In the genomic region with DNA sequence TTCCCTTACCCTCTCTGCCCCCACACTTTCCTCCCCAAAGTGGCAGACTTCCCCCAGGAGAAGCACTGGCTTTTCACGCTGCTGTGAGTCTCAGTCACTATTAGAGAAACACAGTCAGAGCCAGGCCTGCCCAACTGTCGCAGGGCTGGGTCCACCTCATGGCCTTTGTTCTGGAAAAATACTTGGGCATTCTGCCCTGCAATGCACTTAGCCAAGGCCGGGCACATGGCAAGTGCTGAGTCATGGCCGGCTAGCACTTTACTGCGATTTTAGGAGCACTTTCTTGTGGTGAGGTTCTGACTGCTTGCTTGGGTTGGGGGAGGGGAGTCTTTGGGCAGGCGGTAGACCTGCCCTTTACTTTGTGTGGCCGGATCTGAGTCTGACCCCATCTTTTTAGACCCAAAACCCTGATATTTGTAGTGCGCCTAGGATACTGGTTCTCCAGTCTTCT, we compare ENCODE assay signal across 1 cellular context.
TF ChIP-seq lines count a peak whose summit lies in the region.

No MANE protein-coding gene starts in this region.

TF ChIP-seq in K562, 482 proteins besides CTCF, POLR2A, EP300 and RAD21 (continues in another document):
- TF ChIP-seq ZNF174 (CRISPR knock-in tag; IDR thresholded peaks at IDR 0.05) (no peak), MIER1 (IDR thresholded peaks at IDR 0.05; ENCODE audit: low read depth) (no peak), C11orf30 (IDR thresholded peaks at IDR 0.05; ENCODE audit: low read depth) (peak; percentile 93), SNRNP70 (optimal IDR thresholded peaks at IDR 0.05; ENCODE audit: low read depth, low read length) (no peak), NEUROD1 (IDR thresholded peaks at IDR 0.05; ENCODE audit: borderline replicate concordance, low read depth, low read length, partially characterized antibody) (peak; percentile 23), ESRRB (CRISPR knock-in tag; IDR thresholded peaks at IDR 0.05; ENCODE audit: borderline replicate concordance) (no peak), ZNF644 (tag; IDR thresholded peaks at IDR 0.05; ENCODE audit: low read depth) (peak; percentile 49; the same call in 1 of the 2 replicates), CTBP1 (IDR thresholded peaks at IDR 0.05; ENCODE audit: borderline replicate concordance) (peak; percentile 23; the same call in 1 of the 2 replicates), ARID1B (IDR thresholded peaks at IDR 0.05) (peak; percentile 47), COPS2 (conservative IDR thresholded peaks at IDR 0.05) (no peak), MAFF (IDR thresholded peaks at IDR 0.05; ENCODE audit: low read length) (peak; percentile 91), SMARCE1 (IDR thresholded peaks at IDR 0.05) (peak; percentile 52; the same call in 1 of the 2 replicates), FOXM1 (IDR thresholded peaks at IDR 0.05; ENCODE audit: low read depth) (no peak), FOXM1 (CRISPR knock-in tag; IDR thresholded peaks at IDR 0.05; ENCODE audit: low read depth) (no peak), RCOR1 (IDR thresholded peaks at IDR 0.05; ENCODE audit: borderline replicate concordance in 1 of 2, low read depth in 2 of 2, low read length in 2 of 2) (0 out of 4 replicates have a peak, but pooled peaks of 1 of the 2 experiments have one; percentile 13), FIP1L1 (IDR thresholded peaks at IDR 0.05; ENCODE audit: low read depth, low read length, poor library complexity, severe bottlenecking) (no peak), MAFK (IDR thresholded peaks at IDR 0.05; ENCODE audit: low read length) (peak; percentile 87), TEAD4 (IDR thresholded peaks at IDR 0.05; ENCODE audit: low read length) (no peak), TEAD4 (CRISPR knock-in tag; IDR thresholded peaks at IDR 0.05; ENCODE audit: borderline replicate concordance) (peak; percentile 46; the same call in 1 of the 2 replicates), NR1H2 (CRISPR knock-in tag; IDR thresholded peaks at IDR 0.05) (no peak), SMAD2 (IDR thresholded peaks at IDR 0.05; ENCODE audit: low read depth, low read length) (no peak), RNF2 (IDR thresholded peaks at IDR 0.05) (0 out of 2 replicates have a peak, but pooled peaks have one; percentile 31), ZBTB8A (IDR thresholded peaks at IDR 0.05; ENCODE audit: partially characterized antibody) (no peak), RFX7 (CRISPR knock-in tag; IDR thresholded peaks at IDR 0.05) (no peak), NFIC (IDR thresholded peaks at IDR 0.05) (0 out of 2 replicates have a peak, but pooled peaks have one; percentile 6), TCF7L2 (IDR thresholded peaks at IDR 0.05; ENCODE audit: low read depth, low read length) (0 out of 2 replicates have a peak, but pooled peaks have one; percentile 11), ZNF766 (CRISPR knock-in tag; conservative IDR thresholded peaks at IDR 0.05) (peak; percentile 75; the same call in 1 of the 2 replicates), EP400 (IDR thresholded peaks at IDR 0.05) (peak; percentile 57), PHF20 (IDR thresholded peaks at IDR 0.05; ENCODE audit: partially characterized antibody) (no peak)
- TF ChIP-seq, protein P1, sequence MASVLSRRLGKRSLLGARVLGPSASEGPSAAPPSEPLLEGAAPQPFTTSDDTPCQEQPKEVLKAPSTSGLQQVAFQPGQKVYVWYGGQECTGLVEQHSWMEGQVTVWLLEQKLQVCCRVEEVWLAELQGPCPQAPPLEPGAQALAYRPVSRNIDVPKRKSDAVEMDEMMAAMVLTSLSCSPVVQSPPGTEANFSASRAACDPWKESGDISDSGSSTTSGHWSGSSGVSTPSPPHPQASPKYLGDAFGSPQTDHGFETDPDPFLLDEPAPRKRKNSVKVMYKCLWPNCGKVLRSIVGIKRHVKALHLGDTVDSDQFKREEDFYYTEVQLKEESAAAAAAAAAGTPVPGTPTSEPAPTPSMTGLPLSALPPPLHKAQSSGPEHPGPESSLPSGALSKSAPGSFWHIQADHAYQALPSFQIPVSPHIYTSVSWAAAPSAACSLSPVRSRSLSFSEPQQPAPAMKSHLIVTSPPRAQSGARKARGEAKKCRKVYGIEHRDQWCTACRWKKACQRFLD (CRISPR knock-in tag; IDR thresholded peaks at IDR 0.05): 0 out of 2 replicates have a peak, but pooled peaks have one; percentile 57
- TF ChIP-seq, protein P2, sequence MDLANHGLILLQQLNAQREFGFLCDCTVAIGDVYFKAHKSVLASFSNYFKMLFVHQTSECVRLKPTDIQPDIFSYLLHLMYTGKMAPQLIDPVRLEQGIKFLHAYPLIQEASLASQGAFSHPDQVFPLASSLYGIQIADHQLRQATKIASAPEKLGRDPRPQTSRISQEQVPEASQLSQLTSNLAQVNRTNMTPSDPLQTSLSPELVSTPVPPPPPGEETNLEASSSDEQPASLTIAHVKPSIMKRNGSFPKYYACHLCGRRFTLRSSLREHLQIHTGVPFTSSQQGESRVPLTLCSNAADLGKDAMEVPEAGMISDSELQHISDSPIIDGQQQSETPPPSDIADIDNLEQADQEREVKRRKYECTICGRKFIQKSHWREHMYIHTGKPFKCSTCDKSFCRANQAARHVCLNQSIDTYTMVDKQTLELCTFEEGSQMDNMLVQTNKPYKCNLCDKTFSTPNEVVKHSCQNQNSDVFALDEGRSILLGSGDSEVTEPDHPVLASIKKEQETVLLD (IDR thresholded peaks at IDR 0.05): peak; percentile 45; the same call in 1 of the 2 replicates
- TF ChIP-seq, protein P3, sequence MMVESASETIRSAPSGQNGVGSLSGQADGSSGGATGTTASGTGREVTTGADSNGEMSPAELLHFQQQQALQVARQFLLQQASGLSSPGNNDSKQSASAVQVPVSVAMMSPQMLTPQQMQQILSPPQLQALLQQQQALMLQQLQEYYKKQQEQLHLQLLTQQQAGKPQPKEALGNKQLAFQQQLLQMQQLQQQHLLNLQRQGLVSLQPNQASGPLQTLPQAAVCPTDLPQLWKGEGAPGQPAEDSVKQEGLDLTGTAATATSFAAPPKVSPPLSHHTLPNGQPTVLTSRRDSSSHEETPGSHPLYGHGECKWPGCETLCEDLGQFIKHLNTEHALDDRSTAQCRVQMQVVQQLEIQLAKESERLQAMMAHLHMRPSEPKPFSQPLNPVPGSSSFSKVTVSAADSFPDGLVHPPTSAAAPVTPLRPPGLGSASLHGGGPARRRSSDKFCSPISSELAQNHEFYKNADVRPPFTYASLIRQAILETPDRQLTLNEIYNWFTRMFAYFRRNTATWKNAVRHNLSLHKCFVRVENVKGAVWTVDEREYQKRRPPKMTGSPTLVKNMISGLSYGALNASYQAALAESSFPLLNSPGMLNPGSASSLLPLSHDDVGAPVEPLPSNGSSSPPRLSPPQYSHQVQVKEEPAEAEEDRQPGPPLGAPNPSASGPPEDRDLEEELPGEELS (CRISPR knock-in tag; IDR thresholded peaks at IDR 0.05; ENCODE audit: borderline replicate concordance): no peak
- TF ChIP-seq, protein P4, sequence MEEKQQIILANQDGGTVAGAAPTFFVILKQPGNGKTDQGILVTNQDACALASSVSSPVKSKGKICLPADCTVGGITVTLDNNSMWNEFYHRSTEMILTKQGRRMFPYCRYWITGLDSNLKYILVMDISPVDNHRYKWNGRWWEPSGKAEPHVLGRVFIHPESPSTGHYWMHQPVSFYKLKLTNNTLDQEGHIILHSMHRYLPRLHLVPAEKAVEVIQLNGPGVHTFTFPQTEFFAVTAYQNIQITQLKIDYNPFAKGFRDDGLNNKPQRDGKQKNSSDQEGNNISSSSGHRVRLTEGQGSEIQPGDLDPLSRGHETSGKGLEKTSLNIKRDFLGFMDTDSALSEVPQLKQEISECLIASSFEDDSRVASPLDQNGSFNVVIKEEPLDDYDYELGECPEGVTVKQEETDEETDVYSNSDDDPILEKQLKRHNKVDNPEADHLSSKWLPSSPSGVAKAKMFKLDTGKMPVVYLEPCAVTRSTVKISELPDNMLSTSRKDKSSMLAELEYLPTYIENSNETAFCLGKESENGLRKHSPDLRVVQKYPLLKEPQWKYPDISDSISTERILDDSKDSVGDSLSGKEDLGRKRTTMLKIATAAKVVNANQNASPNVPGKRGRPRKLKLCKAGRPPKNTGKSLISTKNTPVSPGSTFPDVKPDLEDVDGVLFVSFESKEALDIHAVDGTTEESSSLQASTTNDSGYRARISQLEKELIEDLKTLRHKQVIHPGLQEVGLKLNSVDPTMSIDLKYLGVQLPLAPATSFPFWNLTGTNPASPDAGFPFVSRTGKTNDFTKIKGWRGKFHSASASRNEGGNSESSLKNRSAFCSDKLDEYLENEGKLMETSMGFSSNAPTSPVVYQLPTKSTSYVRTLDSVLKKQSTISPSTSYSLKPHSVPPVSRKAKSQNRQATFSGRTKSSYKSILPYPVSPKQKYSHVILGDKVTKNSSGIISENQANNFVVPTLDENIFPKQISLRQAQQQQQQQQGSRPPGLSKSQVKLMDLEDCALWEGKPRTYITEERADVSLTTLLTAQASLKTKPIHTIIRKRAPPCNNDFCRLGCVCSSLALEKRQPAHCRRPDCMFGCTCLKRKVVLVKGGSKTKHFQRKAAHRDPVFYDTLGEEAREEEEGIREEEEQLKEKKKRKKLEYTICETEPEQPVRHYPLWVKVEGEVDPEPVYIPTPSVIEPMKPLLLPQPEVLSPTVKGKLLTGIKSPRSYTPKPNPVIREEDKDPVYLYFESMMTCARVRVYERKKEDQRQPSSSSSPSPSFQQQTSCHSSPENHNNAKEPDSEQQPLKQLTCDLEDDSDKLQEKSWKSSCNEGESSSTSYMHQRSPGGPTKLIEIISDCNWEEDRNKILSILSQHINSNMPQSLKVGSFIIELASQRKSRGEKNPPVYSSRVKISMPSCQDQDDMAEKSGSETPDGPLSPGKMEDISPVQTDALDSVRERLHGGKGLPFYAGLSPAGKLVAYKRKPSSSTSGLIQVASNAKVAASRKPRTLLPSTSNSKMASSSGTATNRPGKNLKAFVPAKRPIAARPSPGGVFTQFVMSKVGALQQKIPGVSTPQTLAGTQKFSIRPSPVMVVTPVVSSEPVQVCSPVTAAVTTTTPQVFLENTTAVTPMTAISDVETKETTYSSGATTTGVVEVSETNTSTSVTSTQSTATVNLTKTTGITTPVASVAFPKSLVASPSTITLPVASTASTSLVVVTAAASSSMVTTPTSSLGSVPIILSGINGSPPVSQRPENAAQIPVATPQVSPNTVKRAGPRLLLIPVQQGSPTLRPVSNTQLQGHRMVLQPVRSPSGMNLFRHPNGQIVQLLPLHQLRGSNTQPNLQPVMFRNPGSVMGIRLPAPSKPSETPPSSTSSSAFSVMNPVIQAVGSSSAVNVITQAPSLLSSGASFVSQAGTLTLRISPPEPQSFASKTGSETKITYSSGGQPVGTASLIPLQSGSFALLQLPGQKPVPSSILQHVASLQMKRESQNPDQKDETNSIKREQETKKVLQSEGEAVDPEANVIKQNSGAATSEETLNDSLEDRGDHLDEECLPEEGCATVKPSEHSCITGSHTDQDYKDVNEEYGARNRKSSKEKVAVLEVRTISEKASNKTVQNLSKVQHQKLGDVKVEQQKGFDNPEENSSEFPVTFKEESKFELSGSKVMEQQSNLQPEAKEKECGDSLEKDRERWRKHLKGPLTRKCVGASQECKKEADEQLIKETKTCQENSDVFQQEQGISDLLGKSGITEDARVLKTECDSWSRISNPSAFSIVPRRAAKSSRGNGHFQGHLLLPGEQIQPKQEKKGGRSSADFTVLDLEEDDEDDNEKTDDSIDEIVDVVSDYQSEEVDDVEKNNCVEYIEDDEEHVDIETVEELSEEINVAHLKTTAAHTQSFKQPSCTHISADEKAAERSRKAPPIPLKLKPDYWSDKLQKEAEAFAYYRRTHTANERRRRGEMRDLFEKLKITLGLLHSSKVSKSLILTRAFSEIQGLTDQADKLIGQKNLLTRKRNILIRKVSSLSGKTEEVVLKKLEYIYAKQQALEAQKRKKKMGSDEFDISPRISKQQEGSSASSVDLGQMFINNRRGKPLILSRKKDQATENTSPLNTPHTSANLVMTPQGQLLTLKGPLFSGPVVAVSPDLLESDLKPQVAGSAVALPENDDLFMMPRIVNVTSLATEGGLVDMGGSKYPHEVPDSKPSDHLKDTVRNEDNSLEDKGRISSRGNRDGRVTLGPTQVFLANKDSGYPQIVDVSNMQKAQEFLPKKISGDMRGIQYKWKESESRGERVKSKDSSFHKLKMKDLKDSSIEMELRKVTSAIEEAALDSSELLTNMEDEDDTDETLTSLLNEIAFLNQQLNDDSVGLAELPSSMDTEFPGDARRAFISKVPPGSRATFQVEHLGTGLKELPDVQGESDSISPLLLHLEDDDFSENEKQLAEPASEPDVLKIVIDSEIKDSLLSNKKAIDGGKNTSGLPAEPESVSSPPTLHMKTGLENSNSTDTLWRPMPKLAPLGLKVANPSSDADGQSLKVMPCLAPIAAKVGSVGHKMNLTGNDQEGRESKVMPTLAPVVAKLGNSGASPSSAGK (IDR thresholded peaks at IDR 0.05): peak; percentile 49; the same call in 1 of the 2 replicates
- TF ChIP-seq, protein P5, sequence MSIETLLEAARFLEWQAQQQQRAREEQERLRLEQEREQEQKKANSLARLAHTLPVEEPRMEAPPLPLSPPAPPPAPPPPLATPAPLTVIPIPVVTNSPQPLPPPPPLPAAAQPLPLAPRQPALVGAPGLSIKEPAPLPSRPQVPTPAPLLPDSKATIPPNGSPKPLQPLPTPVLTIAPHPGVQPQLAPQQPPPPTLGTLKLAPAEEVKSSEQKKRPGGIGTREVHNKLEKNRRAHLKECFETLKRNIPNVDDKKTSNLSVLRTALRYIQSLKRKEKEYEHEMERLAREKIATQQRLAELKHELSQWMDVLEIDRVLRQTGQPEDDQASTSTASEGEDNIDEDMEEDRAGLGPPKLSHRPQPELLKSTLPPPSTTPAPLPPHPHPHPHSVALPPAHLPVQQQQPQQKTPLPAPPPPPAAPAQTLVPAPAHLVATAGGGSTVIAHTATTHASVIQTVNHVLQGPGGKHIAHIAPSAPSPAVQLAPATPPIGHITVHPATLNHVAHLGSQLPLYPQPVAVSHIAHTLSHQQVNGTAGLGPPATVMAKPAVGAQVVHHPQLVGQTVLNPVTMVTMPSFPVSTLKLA (conservative IDR thresholded peaks at IDR 0.05): peak in 1 of 2 experiments; percentile 42; a peak in 1 of 4 replicates
- TF ChIP-seq, protein P6, sequence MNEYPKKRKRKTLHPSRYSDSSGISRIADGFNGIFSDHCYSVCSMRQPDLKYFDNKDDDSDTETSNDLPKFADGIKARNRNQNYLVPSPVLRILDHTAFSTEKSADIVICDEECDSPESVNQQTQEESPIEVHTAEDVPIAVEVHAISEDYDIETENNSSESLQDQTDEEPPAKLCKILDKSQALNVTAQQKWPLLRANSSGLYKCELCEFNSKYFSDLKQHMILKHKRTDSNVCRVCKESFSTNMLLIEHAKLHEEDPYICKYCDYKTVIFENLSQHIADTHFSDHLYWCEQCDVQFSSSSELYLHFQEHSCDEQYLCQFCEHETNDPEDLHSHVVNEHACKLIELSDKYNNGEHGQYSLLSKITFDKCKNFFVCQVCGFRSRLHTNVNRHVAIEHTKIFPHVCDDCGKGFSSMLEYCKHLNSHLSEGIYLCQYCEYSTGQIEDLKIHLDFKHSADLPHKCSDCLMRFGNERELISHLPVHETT (CRISPR knock-in tag; conservative IDR thresholded peaks at IDR 0.05 in 1 of 2, IDR thresholded peaks at IDR 0.05 in 1 of 2): peak in 1 of 2 experiments; percentile 50; a peak in 1 of 4 replicates
- TF ChIP-seq, protein P7, sequence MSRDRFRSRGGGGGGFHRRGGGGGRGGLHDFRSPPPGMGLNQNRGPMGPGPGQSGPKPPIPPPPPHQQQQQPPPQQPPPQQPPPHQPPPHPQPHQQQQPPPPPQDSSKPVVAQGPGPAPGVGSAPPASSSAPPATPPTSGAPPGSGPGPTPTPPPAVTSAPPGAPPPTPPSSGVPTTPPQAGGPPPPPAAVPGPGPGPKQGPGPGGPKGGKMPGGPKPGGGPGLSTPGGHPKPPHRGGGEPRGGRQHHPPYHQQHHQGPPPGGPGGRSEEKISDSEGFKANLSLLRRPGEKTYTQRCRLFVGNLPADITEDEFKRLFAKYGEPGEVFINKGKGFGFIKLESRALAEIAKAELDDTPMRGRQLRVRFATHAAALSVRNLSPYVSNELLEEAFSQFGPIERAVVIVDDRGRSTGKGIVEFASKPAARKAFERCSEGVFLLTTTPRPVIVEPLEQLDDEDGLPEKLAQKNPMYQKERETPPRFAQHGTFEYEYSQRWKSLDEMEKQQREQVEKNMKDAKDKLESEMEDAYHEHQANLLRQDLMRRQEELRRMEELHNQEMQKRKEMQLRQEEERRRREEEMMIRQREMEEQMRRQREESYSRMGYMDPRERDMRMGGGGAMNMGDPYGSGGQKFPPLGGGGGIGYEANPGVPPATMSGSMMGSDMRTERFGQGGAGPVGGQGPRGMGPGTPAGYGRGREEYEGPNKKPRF (IDR thresholded peaks at IDR 0.05; ENCODE audit: low read depth, low read length): no peak
